Comparison of ENCODE assay signal across 34 cellular contexts in the genomic region with DNA sequence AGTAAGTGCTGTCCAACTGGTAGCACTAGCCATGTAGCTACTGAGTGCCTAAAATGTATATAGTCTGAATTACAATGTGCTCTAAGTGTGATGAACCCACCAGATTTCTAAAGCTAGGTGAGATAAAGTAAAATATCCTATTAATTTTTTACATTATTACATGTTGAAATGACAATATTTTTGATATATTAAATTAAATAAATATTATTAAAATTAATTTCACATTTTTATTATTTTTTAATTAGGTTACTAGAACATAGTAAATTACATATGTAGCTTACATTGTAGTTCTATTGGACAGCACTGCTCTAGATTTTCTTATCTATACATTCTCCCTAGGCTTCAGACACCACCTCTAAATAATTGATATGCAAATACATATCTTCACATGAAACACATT. TPM values are rescaled to one million over a fixed set of nuclear protein-coding genes. Genes with fewer than 3 reads are reported as not detected.
"Had no signal": no experiment of that assay in that cellular context is flagged by ENCODE, and none has a peak within 500 bp of the region (broad histone marks: within the 10 kb centered on the region; RNA-seq: fewer than 3 reads in every experiment).

No MANE protein-coding gene starts in this region.

- H3K9me3 ChIP-seq: testis, thyroid gland, tibial nerve, upper lobe of right lung, uterus, vagina had no signal

- H3K27ac Mint-ChIP-seq: stimulated activated effector memory CD8-positive, alpha-beta T cell treated with anti-CD3 and anti-CD28 coated beads, Interleukin-12 subunit alpha, Interleukin-12 subunit beta, amount 100 ng/mL, for 72 hours; stimulated activated memory B cell treated with anti-CD40 and anti-IgM and Interleukin-4, amounts not matched to agents 10 μg/mL and 1 μg/mL and 100 μg/mL, for 72 hours; stimulated activated naive B cell treated with anti-CD40 and anti-IgM and Interleukin-4, amounts not matched to agents 10 μg/mL and 1 μg/mL and 100 μg/mL, for 72 hours; stimulated activated naive CD8-positive, alpha-beta T cell treated with anti-CD3 and anti-CD28 coated beads, Interleukin-15, amount 100 ng/mL, for 72 hours; stimulated activated naive CD8-positive, alpha-beta T cell treated with anti-CD3 and anti-CD28 coated beads, Interleukin-15, Interleukin-2, amounts not matched to agents 100 ng/mL and 50 ng/mL, for 24 hours; type B pancreatic cell had no signal

- H3K4me3 ChIP-seq: stomach, suprapubic skin, testis, thoracic aorta, thyroid gland, tibial artery, tibial nerve, transverse colon, upper lobe of left lung, upper lobe of right lung, uterus, vagina had no signal

- H3K4me1 ChIP-seq: stomach, suprapubic skin, testis, thyroid gland, tibial artery, tibial nerve, transverse colon, upper lobe of left lung, upper lobe of right lung, uterus, vagina had no signal

- H3K9me3 Mint-ChIP-seq: stimulated activated effector memory CD8-positive, alpha-beta T cell treated with anti-CD3 and anti-CD28 coated beads, Interleukin-12 subunit alpha, Interleukin-12 subunit beta, amount 100 ng/mL, for 72 hours; type B pancreatic cell had no signal

- H3K36me3 Mint-ChIP-seq: stimulated activated memory B cell treated with anti-CD40 and anti-IgM and Interleukin-4, amounts not matched to agents 10 μg/mL and 1 μg/mL and 100 μg/mL, for 72 hours; stimulated activated naive B cell treated with anti-CD40 and anti-IgM and Interleukin-4, amounts not matched to agents 10 μg/mL and 1 μg/mL and 100 μg/mL, for 72 hours; type B pancreatic cell had no signal

- DNase-seq: stimulated activated CD4-positive, alpha-beta T cell treated with anti-CD3 and anti-CD28 coated beads, Interleukin-2, amount 100 ng/mL, for 48 hours; stimulated activated CD4-positive, alpha-beta T cell treated with anti-CD3 and anti-CD28 coated beads, Interleukin-4, amount 100 ng/mL, for 1 hour; stimulated activated CD4-positive, alpha-beta T cell treated with anti-CD3 and anti-CD28 coated beads, Interleukin-4, amount 100 ng/mL, for 24 hours; stimulated activated CD4-positive, alpha-beta T cell treated with anti-CD3 and anti-CD28 coated beads, Interleukin-4, amount 100 ng/mL, for 4 hours; stimulated activated CD8-positive, alpha-beta memory T cell treated with anti-CD3 and anti-CD28 coated beads, Interleukin-4, amount 100 ng/mL, for 48 hours; stimulated activated naive B cell treated with anti-CD40 and anti-IgM and Interleukin-4, amounts not matched to agents 10 μg/mL and 1 μg/mL and 100 μg/mL, for 72 hours; stimulated activated naive CD4-positive, alpha-beta T cell; stimulated activated naive CD4-positive, alpha-beta T cell treated with Interleukin-2 at 50 U/mL for 16 hours; stimulated activated naive CD8-positive, alpha-beta T cell treated with anti-CD3 and anti-CD28 coated beads, Interleukin-15, amount 100 ng/mL, for 72 hours; stimulated activated naive CD8-positive, alpha-beta T cell treated with anti-CD3 and anti-CD28 coated beads, Interleukin-15, Interleukin-2, amounts not matched to agents 100 U/mL and 50 U/mL, for 24 hours; stomach; substantia nigra; testis; thyroid gland; tibial artery; transverse colon; trophoblast cell; upper lobe of left lung; upper lobe of right lung; uterus had no signal

- FAIRE-seq: urothelium cell line had no signal

- H3K4me3 Mint-ChIP-seq: stimulated activated effector memory CD8-positive, alpha-beta T cell treated with anti-CD3 and anti-CD28 coated beads, Interleukin-12 subunit alpha, Interleukin-12 subunit beta, amount 100 ng/mL, for 72 hours; stimulated activated memory B cell treated with anti-CD40 and anti-IgM and Interleukin-4, amounts not matched to agents 10 μg/mL and 1 μg/mL and 100 μg/mL, for 72 hours; stimulated activated naive B cell treated with anti-CD40 and anti-IgM and Interleukin-4, amounts not matched to agents 10 μg/mL and 1 μg/mL and 100 μg/mL, for 72 hours; stimulated activated naive CD8-positive, alpha-beta T cell treated with anti-CD3 and anti-CD28 coated beads, Interleukin-15, amount 100 ng/mL, for 72 hours; stimulated activated naive CD8-positive, alpha-beta T cell treated with anti-CD3 and anti-CD28 coated beads, Interleukin-15, Interleukin-2, amounts not matched to agents 100 ng/mL and 50 ng/mL, for 24 hours; type B pancreatic cell had no signal

- H3K27ac ChIP-seq: stomach, suprapubic skin, testis, thoracic aorta, thyroid gland, tibial artery, tibial nerve, transverse colon, upper lobe of left lung, upper lobe of right lung, uterus, vagina had no signal

- H3K36me3 ChIP-seq: stomach, suprapubic skin, thoracic aorta, thyroid gland, tibial artery, tibial nerve, transverse colon, upper lobe of left lung, upper lobe of right lung, uterus, vagina had no signal

- H3K4me1 Mint-ChIP-seq: stimulated activated memory B cell treated with anti-CD40 and anti-IgM and Interleukin-4, amounts not matched to agents 10 μg/mL and 1 μg/mL and 100 μg/mL, for 72 hours; stimulated activated naive B cell treated with anti-CD40 and anti-IgM and Interleukin-4, amounts not matched to agents 10 μg/mL and 1 μg/mL and 100 μg/mL, for 72 hours had no signal

- H3K27me3 Mint-ChIP-seq: stimulated activated memory B cell treated with anti-CD40 and anti-IgM and Interleukin-4, amounts not matched to agents 10 μg/mL and 1 μg/mL and 100 μg/mL, for 72 hours; stimulated activated naive B cell treated with anti-CD40 and anti-IgM and Interleukin-4, amounts not matched to agents 10 μg/mL and 1 μg/mL and 100 μg/mL, for 72 hours; stimulated activated naive CD8-positive, alpha-beta T cell treated with anti-CD3 and anti-CD28 coated beads, Interleukin-15, amount 100 ng/mL, for 72 hours; type B pancreatic cell had no signal

- ATAC-seq: stimulated activated effector memory CD8-positive, alpha-beta T cell treated with anti-CD3 and anti-CD28 coated beads, Interleukin-12 subunit alpha, Interleukin-12 subunit beta, amount 100 ng/mL, for 72 hours; stimulated activated memory B cell treated with anti-CD40 and anti-IgM and Interleukin-4, amounts not matched to agents 10 μg/mL and 1 μg/mL and 100 μg/mL, for 72 hours; stimulated activated naive B cell treated with anti-CD40 and anti-IgM and Interleukin-4, amounts not matched to agents 10 μg/mL and 1 μg/mL and 100 μg/mL, for 72 hours; stimulated activated naive CD8-positive, alpha-beta T cell treated with anti-CD3 and anti-CD28 coated beads, Interleukin-15, amount 100 ng/mL, for 72 hours; stimulated activated naive CD8-positive, alpha-beta T cell treated with anti-CD3 and anti-CD28 coated beads, Interleukin-15, Interleukin-2, amounts not matched to agents 100 U/mL and 50 U/mL, for 24 hours; upper lobe of right lung had no signal

RNA-seq across cellular contexts. Expression of a gene that starts 9.2 kb away (rescaled TPM):
- total RNA-seq: stomach, subcutaneous adipose tissue, suprapubic skin, temporal lobe, testis, thoracic aorta, thyroid gland, tibial nerve, transverse colon, upper lobe of left lung, upper lobe of right lung, ureter, urinary bladder, uterus, vagina had no signal
- polyA plus RNA-seq: stomach, urinary bladder had no signal

RNA-seq across cellular contexts. Expression of a gene that starts 43.7 kb away (rescaled TPM):
- total RNA-seq: stomach, subcutaneous adipose tissue, suprapubic skin, temporal lobe, testis, thoracic aorta, thyroid gland, tibial nerve, transverse colon, upper lobe of left lung, upper lobe of right lung, ureter, urinary bladder, uterus, vagina had no signal
- polyA plus RNA-seq: stomach, thymus, urinary bladder had no signal
